31 cellular contexts compared by ENCODE assay signal in the genomic region with DNA sequence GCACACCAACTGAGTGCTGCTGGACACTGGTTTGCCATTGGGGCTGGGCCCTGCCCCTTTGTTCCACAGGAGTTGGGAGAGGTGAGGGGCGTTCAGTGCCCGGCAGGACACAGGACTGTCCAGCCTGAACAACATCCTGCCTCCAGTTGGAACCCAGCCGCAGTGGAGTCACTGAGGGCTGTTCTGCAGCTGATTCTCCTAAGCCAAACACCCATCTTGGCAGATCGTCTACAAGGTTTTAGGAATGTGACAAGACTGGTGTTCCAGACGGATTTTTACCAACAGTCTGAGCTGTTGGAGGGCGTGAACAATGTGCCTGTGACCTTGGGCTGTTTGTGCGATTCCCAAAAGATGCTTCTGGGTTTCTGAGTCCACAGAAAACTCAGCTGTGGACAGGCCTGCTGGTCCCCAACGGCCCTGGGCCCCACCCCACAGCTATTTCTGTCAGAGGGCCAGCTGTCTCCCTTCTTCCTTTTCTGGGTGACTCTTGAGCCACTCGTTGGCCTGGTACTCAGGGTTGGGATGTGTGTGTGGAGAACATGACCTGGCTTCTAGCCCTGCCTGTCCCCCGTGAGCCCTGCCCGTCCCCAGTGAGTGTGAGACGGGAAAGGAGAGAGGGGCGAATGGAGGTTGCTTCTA. TPM values are rescaled to one million over a fixed set of nuclear protein-coding genes. Genes with fewer than 3 reads are reported as not detected.
DNase-seq lines count a peak whose midpoint lies in the region; ATAC-seq and TF ChIP-seq lines count a peak whose summit lies in the region.
"Had no signal": no experiment of that assay in that cellular context is flagged by ENCODE, and none has a peak within 500 bp of the region (broad histone marks: within the 10 kb centered on the region; RNA-seq: fewer than 3 reads in every experiment).

No MANE protein-coding gene starts in this region.

- H4K91ac ChIP-seq in neuronal stem cell (ENCODE audit: low read depth, low read length, poor library complexity): no peak overlapping the region

- no peak overlapping the region for H3K4me2 ChIP-seq in neuronal stem cell (ENCODE audit: insufficient read depth, low read length, poor library complexity, severe bottlenecking)
- H3K4me2 ChIP-seq: GM23338, hepatocyte had no signal

- H3K27ac Mint-ChIP-seq in progenitor cell of endocrine pancreas: no peak overlapping the region
- H3K27ac Mint-ChIP-seq: activated CD4-positive, alpha-beta T cell treated with anti-CD3 and anti-CD28 coated beads, Interleukin-2, amount 10 ng/mL, durations not matched to agents 7 days and 5 days; activated naive CD8-positive, alpha-beta T cell; CD8-positive, alpha-beta memory T cell; effector memory CD8-positive, alpha-beta T cell; GM23338 had no signal

- H2BK120ac ChIP-seq in neuronal stem cell (ENCODE audit: low read depth, low read length): no peak overlapping the region

- H3K4me1 Mint-ChIP-seq in progenitor cell of endocrine pancreas (ENCODE audit: low read depth): peaks cover 22% of the 10 kb centered on the region

- H3K36me3 ChIP-seq in esophagus (ENCODE audit: control insufficient read depth in 2 of 2, insufficient read depth in 2 of 2, low read length in 1 of 2) (no peaks in the 10 kb centered on the region), neuronal stem cell (replicated peaks in 1 of 2; ENCODE audit: control insufficient read depth in 2 of 2, insufficient read depth in 2 of 2, low read length in 2 of 2) (peaks cover 2 to 34% of the 10 kb centered on the region in 2 donors), upper lobe of left lung (peaks cover 0 to 2% (median 0%) of the 10 kb centered on the region in 4 donors)
- H3K36me3 ChIP-seq: BE2C, sigmoid colon, WERI-Rb-1 had no signal

- no peak overlapping the region for H3K9ac ChIP-seq in neuronal stem cell (ENCODE audit: low read depth, low read length, poor library complexity)

- H3K79me1 ChIP-seq in neuronal stem cell (ENCODE audit: low read depth, low read length): peaks cover 2% of the 10 kb centered on the region

- H3K14ac ChIP-seq in neuronal stem cell (ENCODE audit: low read length): peak overlapping the region; percentile 47

- ATAC-seq in left ventricle myocardium superior (peak; percentile 71), upper lobe of left lung (ENCODE audit: low FRiP score in 2 of 2) (peak; percentile 13 to 47), HG03520 (IDR thresholded peaks at IDR 0.05; ENCODE audit: unreplicated experiment) (no peak)
- ATAC-seq: effector memory CD8-positive, alpha-beta T cell; esophagus mucosa; foreskin keratinocyte; GM23338 had no signal

- no peak overlapping the region for H2AK5ac ChIP-seq in neuronal stem cell (ENCODE audit: low read depth, low read length)

- no peak overlapping the region for H3K4me3 Mint-ChIP-seq in progenitor cell of endocrine pancreas (ENCODE audit: low read depth)
- H3K4me3 Mint-ChIP-seq: activated CD4-positive, alpha-beta T cell treated with anti-CD3 and anti-CD28 coated beads, Interleukin-2, amount 10 ng/mL, durations not matched to agents 7 days and 5 days; activated naive CD8-positive, alpha-beta T cell; CD8-positive, alpha-beta memory T cell; effector memory CD8-positive, alpha-beta T cell; GM23338 had no signal

- TF ChIP-seq CTCF in upper lobe of left lung (IDR thresholded peaks at IDR 0.05): no peak
- no peak for TF ChIP-seq CTCF in progenitor cell of endocrine pancreas (IDR thresholded peaks at IDR 0.05; ENCODE audit: unreplicated experiment)

- DNase-seq in left ventricle myocardium superior (peak; percentile 59), neuronal stem cell (ENCODE audit: low spot score) (no peak), upper lobe of left lung (no peak), NCI-H2107 treated with DMSO at 0.1 percent for 48 hours (lab: John Stamatoyannopoulos, UW; ENCODE audit: unreplicated experiment) (no peak), progenitor cell of endocrine pancreas (ENCODE audit: low spot score, unreplicated experiment) (no peak)
- DNase-seq: activated CD4-positive, alpha-beta T cell treated with anti-CD3 and anti-CD28 coated beads, Interleukin-2, amount 10 ng/mL, durations not matched to agents 7 days and 5 days; activated effector memory CD4-positive, alpha-beta T cell treated with Interleukin-2 at 50 U/mL for 16 hours; BE2C; CD8-positive, alpha-beta memory T cell; effector memory CD8-positive, alpha-beta T cell; foreskin keratinocyte; KG1; kidney glomerular epithelial cell; mammary epithelial cell; NCI-H1092 treated with DMSO at 0.1 percent for 48 hours; NCI-H1694 treated with DMSO at 0.1 percent for 48 hours; NCI-H2171; NCI-H510A; sigmoid colon; stimulated activated CD4-positive, alpha-beta T cell treated with anti-CD3 and anti-CD28 coated beads, Interleukin-15, amount 100 ng/mL, for 24 hours; stimulated activated CD4-positive, alpha-beta T cell treated with anti-CD3 and anti-CD28 coated beads, Interleukin-4, amount 100 ng/mL, for 4 hours; substantia nigra; T1000; WERI-Rb-1 had no signal

- H3K4me1 ChIP-seq in esophagus (ENCODE audit: control insufficient read depth in 2 of 2, insufficient read depth in 2 of 2, low read length in 1 of 2) (no peaks in the 10 kb centered on the region), neuronal stem cell (ENCODE audit: control insufficient read depth in 2 of 2, insufficient read depth in 1 of 2, low read depth in 1 of 2, low read length in 2 of 2) (peaks cover 3 to 6% of the 10 kb centered on the region in 2 donors), upper lobe of left lung (peaks cover 4 to 15% (median 11%) of the 10 kb centered on the region in 4 donors)
- H3K4me1 ChIP-seq: BE2C, foreskin keratinocyte had no signal

- H2BK15ac ChIP-seq in neuronal stem cell (ENCODE audit: low read length): no peak overlapping the region

- 69 to 75% methylated on average over 13 of the region's 13 CpGs for WGBS in esophagus, 2 donors
- WGBS in neuronal stem cell (ENCODE audit: extremely low coverage in 2 of 2, insufficient read length in 2 of 2, insufficient replicate concordance in 1 of 2), 2 donors: no CpG with 5 or more reads among the region's 13 CpGs
- 64 to 69% methylated on average over 12 to 13 of the region's 13 CpGs for WGBS in upper lobe of left lung, 2 donors

- TF ChIP-seq EP300 in upper lobe of left lung (IDR thresholded peaks at IDR 0.05): peak in 1 of 4 donors; percentile 28

- intact Hi-C loops in left ventricle myocardium superior (cut with micrococcal nuclease): no loop called here

- no peaks in the 10 kb centered on the region for H3K27me3 Mint-ChIP-seq in progenitor cell of endocrine pancreas

- no peak for TF ChIP-seq POLR2A in upper lobe of left lung (IDR thresholded peaks at IDR 0.05)

- H3K27ac ChIP-seq in esophagus (ENCODE audit: low read depth in 2 of 2, low read length in 1 of 2): peak overlapping the region; percentile 33 to 70
- H3K27ac ChIP-seq in neuronal stem cell (replicated peaks; ENCODE audit: low read length): no peak overlapping the region
- H3K27ac ChIP-seq in upper lobe of left lung: peak overlapping the region in 1 of 4 donors; percentile 14
- H3K27ac ChIP-seq: foreskin keratinocyte, hepatocyte, WERI-Rb-1 had no signal

- H3K23ac ChIP-seq in neuronal stem cell (ENCODE audit: low read depth, low read length, poor library complexity): no peak overlapping the region

- H2AFZ ChIP-seq in neuronal stem cell (ENCODE audit: low read length): no peak overlapping the region
- H2AFZ ChIP-seq: GM23338, hepatocyte had no signal

- no peaks in the 10 kb centered on the region for H3K9me3 ChIP-seq in esophagus (ENCODE audit: control insufficient read depth in 2 of 2, insufficient read depth in 1 of 2, low read depth in 1 of 2, low read length in 1 of 2)
- H3K9me3 ChIP-seq in neuronal stem cell (replicated peaks in 1 of 2; ENCODE audit: control insufficient read depth in 2 of 2, insufficient read depth in 1 of 2, low read depth in 1 of 2, low read length in 2 of 2): peaks cover 0 to 20% of the 10 kb centered on the region in 2 donors
- H3K9me3 ChIP-seq in upper lobe of left lung: no peaks in the 10 kb centered on the region
- H3K9me3 ChIP-seq: BE2C had no signal

- H3K18ac ChIP-seq in neuronal stem cell (ENCODE audit: low read length): no peak overlapping the region

- no peak overlapping the region for H2BK5ac ChIP-seq in neuronal stem cell (ENCODE audit: low read length)

- H4K8ac ChIP-seq in neuronal stem cell (ENCODE audit: low read depth, low read length): no peak overlapping the region

- peaks cover 9% of the 10 kb centered on the region for H3K9me3 Mint-ChIP-seq in progenitor cell of endocrine pancreas (ENCODE audit: low read depth)

- H3K4me3 ChIP-seq in esophagus (ENCODE audit: low read depth in 1 of 2, low read length in 2 of 2) (no peak overlapping the region), neuronal stem cell (ENCODE audit: low read length in 2 of 2) (peak overlapping the region in 1 of 2 donors; percentile 56), upper lobe of left lung (no peak overlapping the region)
- H3K4me3 ChIP-seq: GM23338, hepatocyte, sigmoid colon had no signal

- H3K27me3 ChIP-seq in esophagus (ENCODE audit: control insufficient read depth in 1 of 2, insufficient read depth in 2 of 2, low read length in 2 of 2): no peaks in the 10 kb centered on the region
- peaks cover 0 to 9% (median 0%) of the 10 kb centered on the region in 3 experiments for H3K27me3 ChIP-seq in neuronal stem cell (ENCODE audit: control insufficient read depth in 3 of 3, insufficient read depth in 3 of 3, low read depth in 1 of 3, low read length in 3 of 3)
- H3K27me3 ChIP-seq in upper lobe of left lung: no peaks in the 10 kb centered on the region
- H3K27me3 ChIP-seq: hepatocyte, sigmoid colon had no signal

- no peak overlapping the region for H3K4ac ChIP-seq in neuronal stem cell (ENCODE audit: low read length)

- H3K36me3 Mint-ChIP-seq in progenitor cell of endocrine pancreas (ENCODE audit: insufficient read depth): peaks cover 27% of the 10 kb centered on the region

- no peak overlapping the region for H2BK12ac ChIP-seq in neuronal stem cell (ENCODE audit: low read length)

RNA-seq across cellular contexts. Expression of a gene that starts 5.7 kb away (rescaled TPM):
- polyA plus RNA-seq in esophagus: 10 to 100 TPM; 58.9 to 69.5 TPM
- 101 TPM for total RNA-seq in left ventricle myocardium superior
- 30.3 TPM for polyA plus RNA-seq in neuronal stem cell (2013, experiment 1 of 2)
- 33.9 TPM for polyA plus RNA-seq in neuronal stem cell (2013, experiment 2 of 2)
- total RNA-seq in upper lobe of left lung: 100 to 1,000 TPM; 185 to 291 (median 242) TPM
- total RNA-seq in progenitor cell of endocrine pancreas: 68.6 and 71.4 TPM in 2 replicates

RNA-seq across cellular contexts. Expression of a gene that starts 42.6 kb away (rescaled TPM):
- 10 to 100 TPM in 1 of 2 donors, 1 to 10 TPM in 1; 7.0 to 10.9 TPM for polyA plus RNA-seq in esophagus
- total RNA-seq in left ventricle myocardium superior (3.2 TPM), upper lobe of left lung (100 to 1,000 TPM in 2 of 6 donors, 10 to 100 TPM in 4; 44.5 to 262 (median 90.6) TPM), progenitor cell of endocrine pancreas (49.9 and 52.0 TPM in 2 replicates)
- 0.15 TPM for polyA plus RNA-seq in neuronal stem cell (2013, experiment 1 of 2)
- polyA plus RNA-seq in neuronal stem cell (2013, experiment 2 of 2): not detected
- total RNA-seq: activated CD4-positive, alpha-beta T cell treated with anti-CD3 and anti-CD28 coated beads, Interleukin-2, amount 10 ng/mL, durations not matched to agents 7 days and 5 days; activated CD8-positive, alpha-beta memory T cell treated with anti-CD3 and anti-CD28 coated beads for 36 hours; CD8-positive, alpha-beta memory T cell had no signal
- polyA plus RNA-seq: CD8-positive, alpha-beta memory T cell had no signal

Comparison
In these comparisons a context has a peak if more than half of its experiments do, and no peak if none do; other contexts are left out.
1. RNA of a gene that starts 42.6 kb away (total RNA-seq): 44.5 to 262 TPM in upper lobe of left lung and 49.9 to 52.0 TPM in progenitor cell of endocrine pancreas; 3.2 TPM in left ventricle myocardium superior (single experiment); every median in the first group is over 10 times any median in the second.